ENCODE assay signal across 2 cellular contexts in the genomic region with DNA sequence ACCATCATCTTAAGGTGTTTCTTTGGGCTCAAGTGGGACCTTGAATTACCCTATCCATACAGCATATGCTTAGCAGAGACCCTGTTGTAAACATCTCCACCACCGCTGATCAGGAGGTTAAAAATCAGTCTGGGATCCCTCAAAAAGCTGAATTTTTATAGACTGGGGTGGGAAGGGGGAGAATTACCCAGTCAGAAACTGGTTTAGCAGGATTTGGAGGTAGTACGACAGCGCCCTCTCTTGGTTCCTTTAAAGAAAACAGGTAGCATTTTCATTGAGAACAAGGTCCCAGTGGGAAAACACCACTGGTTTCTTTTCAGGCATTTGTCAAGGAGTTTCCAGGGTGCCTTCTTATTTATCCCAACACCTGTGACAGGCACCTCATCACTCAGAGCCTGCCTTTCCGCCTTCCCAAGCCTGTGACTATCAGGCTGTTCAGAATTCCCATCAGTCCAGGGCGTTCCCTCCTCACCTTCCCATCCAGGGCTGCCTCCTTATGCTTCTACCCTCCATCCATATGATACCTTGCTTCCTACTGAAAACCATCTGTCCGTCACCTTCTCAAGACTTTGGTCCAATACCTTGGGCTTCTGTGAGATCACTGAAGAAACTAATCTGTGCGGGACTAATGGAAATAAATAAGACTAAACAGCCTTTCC.
TF ChIP-seq lines count a peak whose summit lies in the region.

No MANE protein-coding gene starts in this region.

TF ChIP-seq in A549, 52 proteins besides CTCF, POLR2A, EP300 and RAD21 (continued from another document):
- TF ChIP-seq GATA3 (IDR thresholded peaks at IDR 0.05; ENCODE audit: borderline replicate concordance): no peak
- no peak for TF ChIP-seq BHLHE40 (IDR thresholded peaks at IDR 0.05; ENCODE audit: low read depth, low read length)
- TF ChIP-seq HDAC2 (IDR thresholded peaks at IDR 0.05): no peak
- TF ChIP-seq, protein P1, sequence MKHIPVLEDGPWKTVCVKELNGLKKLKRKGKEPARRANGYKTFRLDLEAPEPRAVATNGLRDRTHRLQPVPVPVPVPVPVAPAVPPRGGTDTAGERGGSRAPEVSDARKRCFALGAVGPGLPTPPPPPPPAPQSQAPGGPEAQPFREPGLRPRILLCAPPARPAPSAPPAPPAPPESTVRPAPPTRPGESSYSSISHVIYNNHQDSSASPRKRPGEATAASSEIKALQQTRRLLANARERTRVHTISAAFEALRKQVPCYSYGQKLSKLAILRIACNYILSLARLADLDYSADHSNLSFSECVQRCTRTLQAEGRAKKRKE (CRISPR knock-in tag; IDR thresholded peaks at IDR 0.05; ENCODE audit: low read depth): no peak
- TF ChIP-seq, protein P2, sequence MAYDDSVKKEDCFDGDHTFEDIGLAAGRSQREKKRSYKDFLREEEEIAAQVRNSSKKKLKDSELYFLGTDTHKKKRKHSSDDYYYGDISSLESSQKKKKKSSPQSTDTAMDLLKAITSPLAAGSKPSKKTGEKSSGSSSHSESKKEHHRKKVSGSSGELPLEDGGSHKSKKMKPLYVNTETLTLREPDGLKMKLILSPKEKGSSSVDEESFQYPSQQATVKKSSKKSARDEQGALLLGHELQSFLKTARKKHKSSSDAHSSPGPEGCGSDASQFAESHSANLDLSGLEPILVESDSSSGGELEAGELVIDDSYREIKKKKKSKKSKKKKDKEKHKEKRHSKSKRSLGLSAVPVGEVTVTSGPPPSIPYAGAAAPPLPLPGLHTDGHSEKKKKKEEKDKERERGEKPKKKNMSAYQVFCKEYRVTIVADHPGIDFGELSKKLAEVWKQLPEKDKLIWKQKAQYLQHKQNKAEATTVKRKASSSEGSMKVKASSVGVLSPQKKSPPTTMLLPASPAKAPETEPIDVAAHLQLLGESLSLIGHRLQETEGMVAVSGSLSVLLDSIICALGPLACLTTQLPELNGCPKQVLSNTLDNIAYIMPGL (CRISPR knock-in tag; IDR thresholded peaks at IDR 0.05; ENCODE audit: borderline replicate concordance): no peak
- TF ChIP-seq ZSCAN20 (CRISPR knock-in tag; IDR thresholded peaks at IDR 0.05): no peak
- no peak for TF ChIP-seq ZNF302 (CRISPR knock-in tag; IDR thresholded peaks at IDR 0.05)
TF ChIP-seq in A549: peak in this region for 0.

TF ChIP-seq in HCT116, 20 proteins besides CTCF, POLR2A, EP300 and RAD21 (continued from another document):
- no peak for TF ChIP-seq JUND (IDR thresholded peaks at IDR 0.05)
- TF ChIP-seq ELF1 (IDR thresholded peaks at IDR 0.05; ENCODE audit: borderline replicate concordance, low read depth): no peak
TF ChIP-seq in HCT116: peak in this region for 0.
